Comparison of ENCODE assay signal across 26 cellular contexts in the genomic region with DNA sequence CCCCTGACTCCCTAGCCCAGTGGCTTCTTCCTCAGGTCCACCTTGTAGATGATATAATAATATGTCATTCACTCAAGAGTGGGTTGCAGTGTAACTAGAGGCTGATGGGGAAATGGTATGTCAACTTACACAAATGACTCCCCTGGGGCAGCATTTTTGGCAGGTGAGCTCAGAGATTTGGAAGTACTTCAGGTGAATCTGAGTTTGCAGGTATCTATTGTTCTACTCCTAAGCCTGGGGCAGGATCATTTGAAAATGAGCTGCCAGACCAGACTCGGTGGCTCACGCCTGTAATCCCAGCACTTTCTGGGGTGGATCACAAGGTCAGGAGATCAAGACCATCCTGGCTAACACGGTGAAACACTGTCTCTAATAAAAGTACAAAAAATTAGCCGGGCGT. TPM values are rescaled to one million over a fixed set of nuclear protein-coding genes. Genes with fewer than 3 reads are reported as not detected.
"Had no signal": no experiment of that assay in that cellular context is flagged by ENCODE, and none has a peak within 500 bp of the region (broad histone marks: within the 10 kb centered on the region; RNA-seq: fewer than 3 reads in every experiment).

No MANE protein-coding gene starts in this region.

- H3K27ac ChIP-seq: cardiac muscle cell, prostate gland, right atrium auricular region, tibial artery had no signal

- H3K9me3 ChIP-seq: mucosa of descending colon, prostate gland, right atrium auricular region, tibial artery had no signal

- H3K4me1 ChIP-seq: prostate gland, right atrium auricular region, tibial artery had no signal

- H3K36me3 ChIP-seq: cardiac muscle cell, prostate gland, right atrium auricular region, tibial artery had no signal

- DNase-seq: activated CD4-positive, alpha-beta T cell treated with anti-CD3 and anti-CD28 coated beads, Interleukin-2, amount 50 U/mL, for 1 hour; activated CD4-positive, CD25-positive, alpha-beta regulatory T cell treated with anti-CD3 and anti-CD28 coated beads, Interleukin-2, amount 50 U/mL, for 72 hours; activated effector memory CD4-positive, alpha-beta T cell treated with anti-CD3 and anti-CD28 coated beads, Interleukin-2, amount 50 U/mL, for 16 hours; activated naive CD4-positive, alpha-beta T cell treated with anti-CD3 and anti-CD28 coated beads, Interleukin-2, amount 50 U/mL, for 16 hours; activated T-cell treated with anti-CD3 and anti-CD28 coated beads, Interleukin-2, amount 50 U/mL, for 72 hours; dermis blood vessel endothelial cell; effector memory CD8-positive, alpha-beta T cell; erythroblast; hypothalamus; kidney glomerular epithelial cell; left ventricle myocardium superior; mucosa of descending colon; naive B cell; stimulated activated CD4-positive, alpha-beta T cell treated with anti-CD3 and anti-CD28 coated beads, Interleukin-12 subunit alpha, Interleukin-12 subunit beta, amount 100 ng/mL, for 4 hours; stimulated activated CD4-positive, alpha-beta T cell treated with anti-CD3 and anti-CD28 coated beads, Interleukin-1b, Interleukin-23, amount 100 ng/mL, for 48 hours; stimulated activated naive CD4-positive, alpha-beta T cell treated with Interleukin-2 at 50 U/mL for 16 hours; substantia nigra; T-helper 1 cell; T-helper 9 cell; tibial artery had no signal

- H3K4me3 ChIP-seq: cardiac muscle cell, mucosa of descending colon, prostate gland, right atrium auricular region, tibial artery had no signal

- H3K27me3 ChIP-seq: cardiac muscle cell, right atrium auricular region, tibial artery had no signal

RNA-seq across cellular contexts. Expression of a gene that starts 11.6 kb away (rescaled TPM):
- total RNA-seq: activated CD8-positive, alpha-beta memory T cell treated with anti-CD3 and anti-CD28 coated beads for 36 hours; activated T-cell treated with anti-CD3 and anti-CD28 coated beads, Interleukin-2, amount 50 U/mL, for 72 hours; astrocyte; dermis blood vessel endothelial cell; left ventricle myocardium superior; osteoblast; right atrium auricular region had no signal
